ENCODE assay signal across 19 cellular contexts in genomic region chr14:67982711-67983608, GRCh38.
DNase-seq lines count a peak whose midpoint lies in the region; ATAC-seq, FAIRE-seq and TF ChIP-seq lines count a peak whose summit lies in the region.
"Had no signal": no experiment of that assay in that cellular context is flagged by ENCODE, and none has a peak within 500 bp of the region (broad histone marks: within the 10 kb centered on the region; RNA-seq: fewer than 3 reads in every experiment).

No MANE protein-coding gene starts in this region.

- H3K27ac ChIP-seq in A549, result peak overlapping the region in 1 of 2 experiments; percentile 52; a peak in 1 of 6 replicates
- H3K27ac ChIP-seq in IMR-90 (ENCODE audit: insufficient read depth, low read length), result no peak overlapping the region
- no peak overlapping the region for H3K27ac ChIP-seq in astrocyte (ENCODE audit: low read depth, low read length)
- H3K27ac ChIP-seq: BLaER1 treated with 17β-estradiol and CSF1 and Interleukin-3, amounts not matched to agents 10 nM and 100 nM; SJCRH30 had no signal

- WGBS in A549 (ENCODE audit: missing lambda C conversion rate), result 64% methylated on average over 3 of the region's 3 CpGs
- no CpG with 5 or more reads among the region's 3 CpGs for WGBS in IMR-90 (ENCODE audit: extremely low coverage in 2 of 2, insufficient read length in 1 of 2), 2 experiments

- TF ChIP-seq RAD21 in A549 (conservative IDR thresholded peaks at IDR 0.05 in 1 of 2, IDR thresholded peaks at IDR 0.05 in 1 of 2) (no peak), IMR-90 (IDR thresholded peaks at IDR 0.05; ENCODE audit: low read length) (no peak)

- TF ChIP-seq CTCF in A549 (IDR thresholded peaks at IDR 0.05) (no peak), IMR-90 (conservative IDR thresholded peaks at IDR 0.05; ENCODE audit: low read depth, low read length) (no peak), astrocyte (IDR thresholded peaks at IDR 0.05; ENCODE audit: insufficient read depth, low read depth, low read length) (no peak), retinal pigment epithelial cell (conservative IDR thresholded peaks at IDR 0.05; ENCODE audit: low read depth, low read length) (no peak)

- no peak overlapping the region for H3K23ac ChIP-seq in IMR-90 (ENCODE audit: low read depth, low read length)

- no peak overlapping the region for H2BK5ac ChIP-seq in IMR-90 (ENCODE audit: low read depth, low read length, poor library complexity, severe bottlenecking)

- no peak overlapping the region for H4K91ac ChIP-seq in IMR-90 (ENCODE audit: insufficient read depth, low read depth, low read length)

- no peak overlapping the region for H2AFZ ChIP-seq in IMR-90 (replicated peaks; ENCODE audit: low read length, poor library complexity)
- no peak overlapping the region for H2AFZ ChIP-seq in astrocyte (ENCODE audit: low read depth, low read length)
- H2AFZ ChIP-seq: GM23338 had no signal

- POLR2A ChIA-PET in A549 (lab: Yijun Ruan, JAX) (no interaction called here), IMR-90 (lab: Charles Lee; ENCODE audit: unreplicated experiment) (no interaction called here)

- H3K4me3 Mint-ChIP-seq in astrocyte (ENCODE audit: unreplicated experiment), result no peak overlapping the region
- H3K4me3 Mint-ChIP-seq: CD8-positive, alpha-beta memory T cell; GM23338 had no signal

- H3K4ac ChIP-seq in IMR-90 (ENCODE audit: low read depth, low read length), result no peak overlapping the region

- H3K4me1 Mint-ChIP-seq in astrocyte (ENCODE audit: low read depth, unreplicated experiment), result peaks cover 13% of the 10 kb centered on the region
- H3K4me1 Mint-ChIP-seq: CD8-positive, alpha-beta memory T cell had no signal

- H2AK5ac ChIP-seq in IMR-90 (ENCODE audit: low read depth, low read length), result no peak overlapping the region

- H3K4me2 ChIP-seq in A549 (peak overlapping the region; percentile 30; the same call in 2 of the 3 replicates), IMR-90 (ENCODE audit: low read depth, low read length) (no peak overlapping the region), astrocyte (ENCODE audit: low read length) (no peak overlapping the region)
- H3K4me2 ChIP-seq: BLaER1 treated with 17β-estradiol and CSF1 and Interleukin-3, amounts not matched to agents 10 nM and 100 nM; GM23338 had no signal

- H3K9me3 ChIP-seq in A549 (no peaks in the 10 kb centered on the region), IMR-90 (ENCODE audit: control insufficient read depth, insufficient read depth, low read length) (no peaks in the 10 kb centered on the region), astrocyte (ENCODE audit: insufficient read depth, low read depth, low read length) (no peaks in the 10 kb centered on the region)
- H3K9me3 ChIP-seq: BLaER1 treated with 17β-estradiol and CSF1 and Interleukin-3, amounts not matched to agents 10 nM and 100 nM; SJCRH30 had no signal

- H3K79me1 ChIP-seq in IMR-90 (ENCODE audit: low read depth in 1 of 2, low read length in 2 of 2), result no peaks in the 10 kb centered on the region; a peak in 1 of 4 replicates

- H3K27me3 ChIP-seq in IMR-90 (ENCODE audit: control insufficient read depth, insufficient read depth, low read length) (no peaks in the 10 kb centered on the region), astrocyte (ENCODE audit: insufficient read depth, low read length) (no peaks in the 10 kb centered on the region)
- H3K27me3 ChIP-seq: BLaER1 treated with 17β-estradiol and CSF1 and Interleukin-3, amounts not matched to agents 10 nM and 100 nM; SJCRH30 had no signal

- H3K36me3 ChIP-seq in IMR-90 (ENCODE audit: control insufficient read depth, insufficient read depth, low read length) (no peaks in the 10 kb centered on the region), astrocyte (ENCODE audit: insufficient read depth, low read length) (no peaks in the 10 kb centered on the region)
- H3K36me3 ChIP-seq: BLaER1 treated with 17β-estradiol and CSF1 and Interleukin-3, amounts not matched to agents 10 nM and 100 nM; SJCRH30 had no signal

- intact Hi-C loops in IMR-90 (cut with micrococcal nuclease), result no loop called here

- ATAC-seq in A549 (no peak), IMR-90 (ENCODE audit: low read depth) (no peak), GM21737 (IDR thresholded peaks at IDR 0.05; ENCODE audit: unreplicated experiment) (no peak), GM21447 (IDR thresholded peaks at IDR 0.05; ENCODE audit: unreplicated experiment) (no peak)
- ATAC-seq: GM23338 had no signal

- no peak overlapping the region for H3K27ac Mint-ChIP-seq in astrocyte (ENCODE audit: unreplicated experiment)
- H3K27ac Mint-ChIP-seq: GM23338 had no signal

- no peak overlapping the region for H3K18ac ChIP-seq in IMR-90 (ENCODE audit: low read depth, low read length)

- no peaks in the 10 kb centered on the region for H3K9me3 Mint-ChIP-seq in astrocyte (ENCODE audit: unreplicated experiment)
- H3K9me3 Mint-ChIP-seq: CD8-positive, alpha-beta memory T cell; GM23338 had no signal

- CTCF ChIA-PET in A549 (lab: Yijun Ruan, JAX) (interaction anchor here (0.6 to 1.0 kb wide), 3 partner anchors 23 to 351 kb away, joined by 3 read pairs; no protein-coding TSS in a partner anchor), IMR-90 (lab: Yijun Ruan, JAX) (no interaction called here)

- no peak overlapping the region for H2BK20ac ChIP-seq in IMR-90 (ENCODE audit: low read depth, low read length)

- H4K5ac ChIP-seq in IMR-90 (ENCODE audit: low read depth, low read length), result no peak overlapping the region

- H3K79me2 ChIP-seq in astrocyte (ENCODE audit: insufficient read depth, low read length), result no peaks in the 10 kb centered on the region

- TF ChIP-seq EP300 in A549 (IDR thresholded peaks at IDR 0.05), result no peak

- in situ Hi-C loops in IMR-90 (cut with MboI; ENCODE audit: low sequenced_read_pairs), result no loop called here

- BruUV-seq in IMR-90 (replicated peaks; lab: Mats Ljungman, UMichigan), result no TSS peak

- H3K4me1 ChIP-seq in A549, result peaks cover 17% of the 10 kb centered on the region
- H3K4me1 ChIP-seq in IMR-90 (ENCODE audit: control insufficient read depth, insufficient read depth, low read length), result peaks cover 3% of the 10 kb centered on the region
- H3K4me1 ChIP-seq in astrocyte (ENCODE audit: insufficient read depth, low read length), result peaks cover 10% of the 10 kb centered on the region

- H2BK15ac ChIP-seq in IMR-90 (ENCODE audit: low read depth, low read length), result no peak overlapping the region

- no peaks in the 10 kb centered on the region for H3K9me1 ChIP-seq in IMR-90 (ENCODE audit: insufficient read depth, low read length)

- H3K36me3 Mint-ChIP-seq in astrocyte (ENCODE audit: low read depth, unreplicated experiment), result no peaks in the 10 kb centered on the region

- no peak overlapping the region for H4K8ac ChIP-seq in IMR-90 (ENCODE audit: low read depth in 2 of 2, low read length in 2 of 2)

- DNase-seq in A549 (ENCODE audit: low read depth in 1 of 2, low spot score in 1 of 2), result no peak
- DNase-seq in IMR-90, result peak; percentile 7
- peak; percentile 58 for DNase-seq in astrocyte (ENCODE audit: low read depth)
- peak; percentile 62 for DNase-seq in retinal pigment epithelial cell (ENCODE audit: low read depth)
- DNase-seq in A172 (ENCODE audit: low spot score), result no peak
- DNase-seq: CD8-positive, alpha-beta memory T cell; GF-D8; HCEC 1CT; MM.1S; NCI-H1092; NCI-H146; NCI-H2029 treated with DMSO at 0.1 percent for 48 hours; OCI-M1; RPMI8226 had no signal

- H4K20me1 ChIP-seq in IMR-90 (ENCODE audit: insufficient read depth, low read length), result no peaks in the 10 kb centered on the region
- no peaks in the 10 kb centered on the region for H4K20me1 ChIP-seq in astrocyte (ENCODE audit: insufficient read depth, low read length)
- H4K20me1 ChIP-seq: BLaER1 treated with 17β-estradiol and CSF1 and Interleukin-3, amounts not matched to agents 10 nM and 100 nM had no signal

- no peak overlapping the region for H3K14ac ChIP-seq in IMR-90 (replicated peaks; ENCODE audit: low read depth, low read length)

- dilution Hi-C loops in IMR-90 (cut with HindIII; ENCODE audit: low sequenced_read_pairs, unreplicated experiment), result no loop called here

- FAIRE-seq in A549 (lab: Jason Lieb, UNC), result no peak
- FAIRE-seq in astrocyte (lab: Jason Lieb, UNC), result no peak

- H2BK120ac ChIP-seq in IMR-90 (ENCODE audit: low read depth, low read length), result no peak overlapping the region

- H3K27me3 Mint-ChIP-seq in astrocyte (ENCODE audit: low read depth, unreplicated experiment), result no peaks in the 10 kb centered on the region
- H3K27me3 Mint-ChIP-seq: CD8-positive, alpha-beta memory T cell had no signal

- H3K4me3 ChIP-seq in A549 (no peak overlapping the region), IMR-90 (ENCODE audit: insufficient read depth, low read depth, low read length) (no peak overlapping the region), astrocyte (ENCODE audit: insufficient read depth, low read depth, low read length) (no peak overlapping the region), retinal pigment epithelial cell (ENCODE audit: low read length) (no peak overlapping the region)
- H3K4me3 ChIP-seq: BLaER1 treated with 17β-estradiol and CSF1 and Interleukin-3, amounts not matched to agents 10 nM and 100 nM; GM23338; SJCRH30 had no signal

- H3K9ac ChIP-seq in IMR-90 (ENCODE audit: low read depth, low read length) (no peak overlapping the region), astrocyte (ENCODE audit: low read length) (no peak overlapping the region)
- H3K9ac ChIP-seq: BLaER1 treated with 17β-estradiol and CSF1 and Interleukin-3, amounts not matched to agents 10 nM and 100 nM had no signal

- H2AK9ac ChIP-seq in IMR-90 (replicated peaks; ENCODE audit: low read depth, low read length, poor library complexity), result no peak overlapping the region

- no peak overlapping the region for H3K56ac ChIP-seq in IMR-90 (ENCODE audit: extremely low read depth, insufficient read depth, low read length)

- TF ChIP-seq POLR2A in A549 (IDR thresholded peaks at IDR 0.05; ENCODE audit: low read length) (no peak), IMR-90 (IDR thresholded peaks at IDR 0.05; ENCODE audit: low read depth, low read length) (no peak)

TF ChIP-seq in A549, 52 proteins besides CTCF, POLR2A, EP300 and RAD21:
- TF ChIP-seq PHF8 (IDR thresholded peaks at IDR 0.05; ENCODE audit: borderline replicate concordance, low read depth) (no peak), MAZ (IDR thresholded peaks at IDR 0.05; ENCODE audit: borderline replicate concordance, low read depth, low read length) (no peak), RARB (CRISPR knock-in tag; IDR thresholded peaks at IDR 0.05) (no peak), HDAC2 (IDR thresholded peaks at IDR 0.05) (no peak), FOSB (CRISPR knock-in tag; IDR thresholded peaks at IDR 0.05) (no peak)

TF ChIP-seq in IMR-90, 13 proteins besides CTCF, POLR2A, EP300 and RAD21 (continues in another document):
- TF ChIP-seq NFE2L2 (IDR thresholded peaks at IDR 0.05; ENCODE audit: low read depth, low read length) (no peak), SMC3 (IDR thresholded peaks at IDR 0.05; ENCODE audit: low read depth, low read length) (no peak), RCOR1 (IDR thresholded peaks at IDR 0.05; ENCODE audit: insufficient replicate concordance, low read length) (no peak), MXI1 (IDR thresholded peaks at IDR 0.05; ENCODE audit: borderline replicate concordance, low read depth, low read length) (no peak)

Comparison
In these comparisons a context has a peak if more than half of its experiments do, and no peak if none do; other contexts are left out.
1. DNase-seq: peak in IMR-90 (single experiment), astrocyte (single experiment) and retinal pigment epithelial cell (single experiment); none in A549 (0 of 2) and A172 (single experiment).